15 cellular contexts compared by ENCODE assay signal in genomic region chr7:157464111-157464970, GRCh38.
DNase-seq lines count a peak whose midpoint lies in the region; ATAC-seq and TF ChIP-seq lines count a peak whose summit lies in the region.
"Had no signal": no experiment of that assay in that cellular context is flagged by ENCODE, and none has a peak within 500 bp of the region (broad histone marks: within the 10 kb centered on the region; RNA-seq: fewer than 3 reads in every experiment).

No MANE protein-coding gene starts in this region.

- peak overlapping the region in 2 of 3 donors; percentile 41 to 48 for H3K27ac Mint-ChIP-seq in CD4-positive, CD25-positive, alpha-beta regulatory T cell
- H3K27ac Mint-ChIP-seq: activated CD4-positive, alpha-beta T cell treated with anti-CD3 and anti-CD28 coated beads, Interleukin-2, amount 10 ng/mL, durations not matched to agents 24 days and 14 days had no signal

- no peaks in the 10 kb centered on the region for H3K4me1 ChIP-seq in CD4-positive, CD25-positive, alpha-beta regulatory T cell (ENCODE audit: control insufficient read depth, insufficient read depth, low read length, poor library complexity, severe bottlenecking)
- H3K4me1 ChIP-seq in neuron (ENCODE audit: insufficient read depth, low read length) (peaks cover 44% of the 10 kb centered on the region), ascending aorta (no peaks in the 10 kb centered on the region)
- H3K4me1 ChIP-seq: SJSA1 had no signal

- no peak overlapping the region for H3K27ac ChIP-seq in CD4-positive, CD25-positive, alpha-beta regulatory T cell (ENCODE audit: insufficient read depth, low read length, poor library complexity, severe bottlenecking)
- no peak overlapping the region for H3K27ac ChIP-seq in ascending aorta
- H3K27ac ChIP-seq: BLaER1, SJSA1 had no signal

- ATAC-seq in CD4-positive, CD25-positive, alpha-beta regulatory T cell (ENCODE audit: low read depth in 2 of 2) = no peak
- ATAC-seq: PC-3 had no signal

- peaks cover 0 to 15% (median 2%) of the 10 kb centered on the region in 4 donors for H3K4me1 Mint-ChIP-seq in CD4-positive, CD25-positive, alpha-beta regulatory T cell

- no peaks in the 10 kb centered on the region for H3K27me3 Mint-ChIP-seq in CD4-positive, CD25-positive, alpha-beta regulatory T cell

- H3K9me3 ChIP-seq in CD4-positive, CD25-positive, alpha-beta regulatory T cell (ENCODE audit: control insufficient read depth in 2 of 2, low read length in 2 of 2) = no peaks in the 10 kb centered on the region
- H3K9me3 ChIP-seq in neuron (ENCODE audit: low read length) (peaks cover 2% of the 10 kb centered on the region), ascending aorta (no peaks in the 10 kb centered on the region)
- H3K9me3 ChIP-seq: BLaER1, SJSA1 had no signal

- in situ Hi-C loops in G401 (cut with HindIII; ENCODE audit: low sequenced_read_pairs) = no loop called here

- no peaks in the 10 kb centered on the region for H3K27me3 ChIP-seq in CD4-positive, CD25-positive, alpha-beta regulatory T cell (ENCODE audit: control insufficient read depth, insufficient read depth, low read length)
- H3K27me3 ChIP-seq in neuron (ENCODE audit: insufficient read depth, low read length) = no peaks in the 10 kb centered on the region
- no peaks in the 10 kb centered on the region for H3K27me3 ChIP-seq in ascending aorta
- H3K27me3 ChIP-seq: BLaER1 had no signal

- H3K4me3 Mint-ChIP-seq in CD4-positive, CD25-positive, alpha-beta regulatory T cell = peak overlapping the region in 1 of 4 donors; percentile 38
- H3K4me3 Mint-ChIP-seq: activated CD4-positive, alpha-beta T cell treated with anti-CD3 and anti-CD28 coated beads, Interleukin-2, amount 10 ng/mL, durations not matched to agents 24 days and 14 days had no signal

- intact Hi-C loops in ascending aorta (cut with DNase I) = no loop called here

- H3K36me3 ChIP-seq in CD4-positive, CD25-positive, alpha-beta regulatory T cell (ENCODE audit: control insufficient read depth, insufficient read depth, low read length) = no peaks in the 10 kb centered on the region
- H3K36me3 ChIP-seq in neuron (ENCODE audit: insufficient read depth, low read length) = no peaks in the 10 kb centered on the region
- H3K36me3 ChIP-seq in ascending aorta = no peaks in the 10 kb centered on the region
- H3K36me3 ChIP-seq: BLaER1, SJSA1 had no signal

- H3K36me3 Mint-ChIP-seq in CD4-positive, CD25-positive, alpha-beta regulatory T cell = no peaks in the 10 kb centered on the region

- no peak overlapping the region for H2AFZ ChIP-seq in neuron (ENCODE audit: low read depth, low read length)

- H3K4me3 ChIP-seq in CD4-positive, CD25-positive, alpha-beta regulatory T cell (ENCODE audit: low read depth, low read length) = no peak overlapping the region
- peak overlapping the region; percentile 34 for H3K4me3 ChIP-seq in neuron (ENCODE audit: low read length)
- no peak overlapping the region for H3K4me3 ChIP-seq in ascending aorta
- H3K4me3 ChIP-seq: BLaER1, SJSA1 had no signal

- peaks cover 0 to 1% (median 0%) of the 10 kb centered on the region in 7 donors for H3K9me3 Mint-ChIP-seq in CD4-positive, CD25-positive, alpha-beta regulatory T cell
- H3K9me3 Mint-ChIP-seq: activated CD4-positive, alpha-beta T cell treated with anti-CD3 and anti-CD28 coated beads, Interleukin-2, amount 10 ng/mL, durations not matched to agents 24 days and 14 days had no signal

- TF ChIP-seq CTCF in ascending aorta (IDR thresholded peaks at IDR 0.05) = no peak

- no peak for DNase-seq in CD4-positive, CD25-positive, alpha-beta regulatory T cell
- DNase-seq in G401 (ENCODE audit: low spot score) (peak; percentile 14), globus pallidus (ENCODE audit: low spot score) (peak; percentile 38), NCI-H524 treated with DMSO at 0.1 percent for 48 hours (lab: John Stamatoyannopoulos, UW) (no peak), ascending aorta (ENCODE audit: low spot score in 2 of 2) (no peak), NCI-H226 (no peak)
- DNase-seq: activated CD4-positive, alpha-beta T cell treated with anti-CD3 and anti-CD28 coated beads, Interleukin-2, amount 10 ng/mL, durations not matched to agents 24 days and 14 days; amniotic stem cell; foreskin fibroblast; PC-3; stimulated activated CD4-positive, alpha-beta T cell treated with anti-CD3 and anti-CD28 coated beads, Interleukin-4, amount 100 ng/mL, for 24 hours; stimulated activated CD8-positive, alpha-beta memory T cell treated with anti-CD3 and anti-CD28 coated beads, Interleukin-4, amount 100 ng/mL, for 48 hours had no signal

Comparison
In these comparisons a context has a peak if more than half of its experiments do, and no peak if none do; other contexts are left out.
1. DNase-seq: peak in G401 (single experiment) and globus pallidus (single experiment); none in CD4-positive, CD25-positive, alpha-beta regulatory T cell (0 of 3), NCI-H524 treated with DMSO at 0.1 percent for 48 hours (single experiment), ascending aorta (0 of 2) and NCI-H226 (single experiment).